ENCODE assay signal across 8 cellular contexts in the genomic region with DNA sequence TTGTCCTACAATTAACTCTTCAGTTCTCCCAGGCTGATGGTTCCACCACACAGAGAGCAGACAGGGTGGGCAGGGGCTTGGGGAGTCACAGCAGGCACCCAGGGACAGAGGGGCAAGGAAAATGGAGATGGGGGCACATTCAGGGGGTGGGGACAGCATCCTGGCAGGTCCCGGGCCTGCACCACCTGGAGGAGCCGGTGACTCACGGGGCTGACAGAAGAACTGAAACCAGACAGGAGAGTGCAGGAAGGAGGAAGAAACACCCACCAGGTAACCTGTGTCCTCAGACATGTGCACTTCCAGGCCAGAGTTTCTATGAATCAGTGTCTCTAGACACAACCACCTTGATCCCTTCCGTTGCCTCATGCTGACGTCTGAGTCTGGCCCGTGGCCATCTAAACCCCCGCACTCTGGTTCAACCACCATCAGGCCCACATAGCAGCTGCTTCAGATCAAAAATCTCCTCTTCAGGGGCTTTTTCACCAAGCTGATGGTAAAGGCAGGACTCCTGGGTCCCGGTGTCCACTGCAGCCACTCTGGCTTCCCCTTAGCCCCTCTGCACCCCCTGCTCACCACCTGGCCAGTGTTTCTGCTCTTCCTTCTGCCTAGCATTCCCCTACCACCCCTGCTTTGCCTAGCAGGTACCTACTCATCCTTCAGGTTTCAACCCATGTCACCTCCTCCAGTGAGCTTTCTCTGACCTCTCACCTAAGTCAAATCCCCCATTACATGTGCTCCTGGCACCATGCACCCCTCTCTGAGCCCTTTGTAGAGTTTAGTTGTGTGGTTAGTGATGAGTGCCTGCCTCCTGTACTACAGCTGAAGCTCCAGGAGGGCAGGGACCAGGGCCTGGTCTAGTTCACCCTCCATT. TPM values are rescaled to one million over a fixed set of nuclear protein-coding genes. Genes with fewer than 3 reads are reported as not detected.
DNase-seq lines count a peak whose midpoint lies in the region; ATAC-seq and TF ChIP-seq lines count a peak whose summit lies in the region.

No MANE protein-coding gene starts in this region.

- H3K9me3 ChIP-seq in esophagus squamous epithelium (no peaks in the 10 kb centered on the region), stomach (no peaks in the 10 kb centered on the region), prostate gland (no peaks in the 10 kb centered on the region), gastrocnemius medialis (no peaks in the 10 kb centered on the region)

- H3K36me3 ChIP-seq in esophagus squamous epithelium: no peaks in the 10 kb centered on the region
- no peaks in the 10 kb centered on the region for H3K36me3 ChIP-seq in stomach
- no peaks in the 10 kb centered on the region for H3K36me3 ChIP-seq in prostate gland
- no peaks in the 10 kb centered on the region for H3K36me3 ChIP-seq in gastrocnemius medialis

- ATAC-seq in GM18519 (IDR thresholded peaks at IDR 0.05; ENCODE audit: low FRiP score, unreplicated experiment) (peak; percentile 38), HG02852 (IDR thresholded peaks at IDR 0.05; ENCODE audit: unreplicated experiment) (peak; percentile 51), gastrocnemius medialis (no peak)

- in situ Hi-C loops in gastrocnemius medialis (cut with MboI; ENCODE audit: low sequenced_read_pairs in 4 of 4): loop anchor here (5.0 to 25.0 kb wide), 5 partner anchors 53 to 378 kb away; no protein-coding TSS in a partner anchor

- H3K27me3 ChIP-seq in esophagus squamous epithelium (peaks cover 0 to 15% (median 0%) of the 10 kb centered on the region in 4 donors), stomach (peaks cover 0 to 16% (median 0%) of the 10 kb centered on the region in 3 donors), prostate gland (replicated peaks; ENCODE audit: insufficient read depth) (no peaks in the 10 kb centered on the region), gastrocnemius medialis (no peaks in the 10 kb centered on the region)

- H3K4me1 ChIP-seq in esophagus squamous epithelium (peaks cover 13 to 50% (median 23%) of the 10 kb centered on the region in 3 donors), stomach (peaks cover 5 to 44% (median 14%) of the 10 kb centered on the region in 4 donors), prostate gland (replicated peaks) (no peaks in the 10 kb centered on the region), gastrocnemius medialis (peaks cover 12 to 13% of the 10 kb centered on the region in 2 donors)

- TF ChIP-seq POLR2A in esophagus squamous epithelium (IDR thresholded peaks at IDR 0.05) (no peak), stomach (IDR thresholded peaks at IDR 0.05) (no peak), prostate gland (IDR thresholded peaks at IDR 0.05) (no peak), gastrocnemius medialis (IDR thresholded peaks at IDR 0.05) (no peak)

- TF ChIP-seq EP300 in stomach (IDR thresholded peaks at IDR 0.05): no peak

- TF ChIP-seq CTCF in esophagus squamous epithelium (IDR thresholded peaks at IDR 0.05) (no peak), stomach (IDR thresholded peaks at IDR 0.05) (no peak), prostate gland (IDR thresholded peaks at IDR 0.05) (no peak), gastrocnemius medialis (IDR thresholded peaks at IDR 0.05 in 4 of 5, conservative IDR thresholded peaks at IDR 0.05 in 1 of 5) (no peak)

- peak; percentile 8 for DNase-seq in T-helper 22 cell (ENCODE audit: low read depth)
- DNase-seq in esophagus squamous epithelium (lab: John Stamatoyannopoulos, UW): no peak
- DNase-seq in stomach: peak; percentile 44
- DNase-seq in prostate gland (ENCODE audit: low spot score): no peak
- DNase-seq in NCI-H1694 treated with DMSO at 0.1 percent for 48 hours (lab: John Stamatoyannopoulos, UW): no peak
- no peak for DNase-seq in gastrocnemius medialis

- 18 to 38% methylated on average over 8 of the region's 8 CpGs for WGBS in esophagus squamous epithelium, 2 donors
- WGBS in stomach, 5 donors: 46 to 68% (median 67%) methylated on average over 8 of the region's 8 CpGs
- WGBS in prostate gland: 68% methylated on average over 8 of the region's 8 CpGs

- H3K27ac ChIP-seq in esophagus squamous epithelium (peak overlapping the region; percentile 15 to 69 (median 59)), stomach (peak overlapping the region; percentile 1 to 66 (median 31)), prostate gland (no peak overlapping the region), gastrocnemius medialis (no peak overlapping the region)

- H3K4me3 ChIP-seq in esophagus squamous epithelium (no peak overlapping the region), stomach (no peak overlapping the region), prostate gland (no peak overlapping the region), gastrocnemius medialis (no peak overlapping the region)

- intact Hi-C loops in esophagus squamous epithelium (cut with DNase I) (loop anchor here (2.0 kb wide), 1 partner anchor 51 kb away; no protein-coding TSS in a partner anchor), stomach (cut with DNase I; ENCODE audit: low total_unique reads) (loop anchor here (2.0 kb wide), 1 partner anchor 55 kb away; no protein-coding TSS in a partner anchor), prostate gland (cut with DNase I) (no loop called here), gastrocnemius medialis (cut with DNase I; ENCODE audit: low total_unique reads) (loop anchor here (2.0 kb wide), 1 partner anchor 107 kb away; no protein-coding TSS in a partner anchor)

RNA-seq across cellular contexts. Expression of gene CYP11A1, which starts 16.5 kb away (rescaled TPM):
- total RNA-seq in esophagus squamous epithelium (10 to 100 TPM in 2 of 4 donors, 1 to 10 TPM in 2; 1.3 to 17.0 (median 9.5) TPM), stomach (1 to 10 TPM in 1 of 5 donors, not detected in 4; 3.9 TPM), prostate gland (10 to 100 TPM in 1 of 2 donors, under 1 TPM in 1; 0.87 to 45.9 TPM), gastrocnemius medialis (1 to 10 TPM in 1 of 4 donors, under 1 TPM in 3; 0.15 to 2.5 (median 0.67) TPM)
- 10 to 100 TPM in 1 of 3 donors, 1 to 10 TPM in 2; 2.5 to 10.2 (median 4.5) TPM for polyA plus RNA-seq in stomach

RNA-seq across cellular contexts. Expression of gene SEMA7A, which starts 49.8 kb away (rescaled TPM):
- total RNA-seq in esophagus squamous epithelium (1 to 10 TPM; 1.2 to 7.5 (median 2.9) TPM), stomach (1 to 10 TPM in 3 of 5 donors, not detected in 2; 1.3 to 2.9 (median 2.5) TPM), prostate gland (100 to 1,000 TPM in 1 of 2 donors, 1 to 10 TPM in 1; 1.3 to 171 TPM), gastrocnemius medialis (1 to 10 TPM in 3 of 4 donors, under 1 TPM in 1; 0.51 to 2.7 (median 2.4) TPM)
- 1 to 10 TPM in 2 of 3 donors, under 1 TPM in 1; 0.31 to 3.5 (median 1.7) TPM for polyA plus RNA-seq in stomach

Comparison
In these comparisons a context has a peak if more than half of its experiments do, and no peak if none do; other contexts are left out.
1. ATAC-seq: peak in GM18519 (single experiment) and HG02852 (single experiment); none in gastrocnemius medialis (0 of 2).
2. DNase-seq: peak in T-helper 22 cell (single experiment) and stomach (single experiment); none in esophagus squamous epithelium (single experiment), prostate gland (single experiment), NCI-H1694 treated with DMSO at 0.1 percent for 48 hours (single experiment) and gastrocnemius medialis (0 of 2).
3. H3K27ac ChIP-seq: peak in esophagus squamous epithelium (4 of 4) and stomach (5 of 5); none in prostate gland (0 of 2) and gastrocnemius medialis (0 of 4).